30 cellular contexts compared by ENCODE assay signal in genomic region chr15:60975951-60976350, GRCh38.
"Had no signal": no experiment of that assay in that cellular context is flagged by ENCODE, and none has a peak within 500 bp of the region (broad histone marks: within the 10 kb centered on the region; RNA-seq: fewer than 3 reads in every experiment).

No MANE protein-coding gene starts in this region.

- H3K27me3 ChIP-seq: adrenal gland, SJCRH30 had no signal

- ATAC-seq: activated naive CD4-positive, alpha-beta T cell treated with anti-CD3 and anti-CD28 coated beads, Interleukin-2, amount 50 U/mL, for 72 hours; activated T-cell treated with anti-CD3 and anti-CD28 coated beads, Interleukin-2, amount 50 U/mL, for 4 hours; Panc1 had no signal

- DNase-seq: activated CD4-positive, alpha-beta memory T cell treated with anti-CD3 and anti-CD28 coated beads for 36 hours; activated CD4-positive, alpha-beta T cell treated with anti-CD3 and anti-CD28 coated beads, Interleukin-2, amount 50 U/mL, for 1 hour; activated CD8-positive, alpha-beta memory T cell treated with anti-CD3 and anti-CD28 coated beads, Interleukin-2, amount 50 U/mL, for 4 hours; activated gamma-delta T cell treated with Interleukin-2 at 50 U/mL for 16 hours; activated naive CD4-positive, alpha-beta T cell treated with anti-CD3 and anti-CD28 coated beads for 36 hours; activated T-cell treated with anti-CD3 and anti-CD28 coated beads for 4 hours; activated T-cell treated with anti-CD3 and anti-CD28 coated beads, Interleukin-2, amount 50 U/mL, for 4 hours; adrenal gland; central memory CD4-positive, alpha-beta T cell; Kasumi-1; KG1; MG63; MV-4-11; NCI-H1092; NCI-H1436 treated with DMSO at 0.1 percent for 48 hours; NCI-H187; NCI-H2029 treated with DMSO at 0.1 percent for 48 hours; NCI-H2107; NCI-H2171 treated with DMSO at 0.1 percent for 48 hours; NCI-H2227 treated with DMSO at 0.1 percent for 48 hours; NCI-H446; NCI-H510A treated with DMSO at 0.1 percent for 48 hours; NCI-H526 treated with DMSO at 0.1 percent for 48 hours; NCI-H774; SHP77; SJCRH30; T1000 had no signal

- H3K4me3 ChIP-seq: adrenal gland, MG63, SJCRH30, SK-N-MC had no signal

- H3K27ac ChIP-seq: adrenal gland, SJCRH30, SK-N-MC had no signal

- H3K36me3 ChIP-seq: adrenal gland, MG63, SJCRH30 had no signal

- H3K9me3 ChIP-seq: adrenal gland, MG63, SJCRH30 had no signal
